ENCODE assay signal across 8 cellular contexts in genomic region chr12:106986625-106987389, GRCh38. TPM values are rescaled to one million over a fixed set of nuclear protein-coding genes. Genes with fewer than 3 reads are reported as not detected.
A peak's percentile ranks its signal among the peaks of the same experiment; 100 is the strongest.
DNase-seq lines count a peak whose midpoint lies in the region; TF ChIP-seq lines count a peak whose summit lies in the region.

Gene MTERF2 (minus strand): TSS chr12:106987146. CDS start chr12:106978714, 8,432 bp downstream.

- peak; percentile 99 for DNase-seq in G401 (ENCODE audit: low spot score)
- peak; percentile 91 to 95 for DNase-seq in HAP-1 (ENCODE audit: low spot score in 2 of 2)
- DNase-seq in MM.1S, result peak; percentile 91
- DNase-seq in SK-N-DZ (ENCODE audit: low spot score), result peak; percentile 95
- DNase-seq in activated naive CD4-positive, alpha-beta T cell treated with anti-CD3 and anti-CD28 coated beads, Interleukin-2, amount 50 U/mL, for 16 hours, result peak; percentile 81
- peak; percentile 95 for DNase-seq in germinal center (ENCODE audit: low spot score)
- peak; percentile 79 for DNase-seq in non-pigmented ciliary epithelial cell (ENCODE audit: low read depth)
- peak; percentile 67 to 98 (median 94) for DNase-seq in substantia nigra (lab: John Stamatoyannopoulos, UW)

- H2AFZ ChIP-seq in MM.1S (ENCODE audit: low read length), result peak within 1 kb of the TSS; percentile 95

- in situ Hi-C loops in G401 (cut with HindIII; ENCODE audit: low sequenced_read_pairs), result no loop called here
- in situ Hi-C loops in HAP-1 (cut with MboI; ENCODE audit: low sequenced_read_pairs), result no loop called here

- peaks cover 8% of the 10 kb centered on the region for H3K36me3 ChIP-seq in HAP-1 (replicated peaks)
- no peaks in the 10 kb centered on the region for H3K36me3 ChIP-seq in MM.1S (replicated peaks; ENCODE audit: insufficient read depth, low read length)

- H3K4me1 ChIP-seq in HAP-1 (peaks cover 3% of the 10 kb centered on the region; the same call in 1 of the 2 replicates), MM.1S (ENCODE audit: low read length) (no peaks in the 10 kb centered on the region)

- H3K27me3 ChIP-seq in HAP-1 (ENCODE audit: low read depth) (no peaks in the 10 kb centered on the region), MM.1S (replicated peaks; ENCODE audit: insufficient read depth, low read length) (no peaks in the 10 kb centered on the region)

- H3K9ac ChIP-seq in MM.1S (ENCODE audit: low read length), result peak within 1 kb of the TSS; percentile 61

- H3K27ac ChIP-seq in MM.1S (ENCODE audit: low read length), result no peak within 1 kb of the TSS
- peak within 1 kb of the TSS; percentile 73 for H3K27ac ChIP-seq in substantia nigra (ENCODE audit: low read depth, low read length, poor library complexity, severe bottlenecking)

- peak within 1 kb of the TSS; percentile 81 for H3K4me2 ChIP-seq in MM.1S (ENCODE audit: low read depth, low read length)

- peak within 1 kb of the TSS; percentile 70 for H3K4me3 ChIP-seq in HAP-1
- peak within 1 kb of the TSS; percentile 87 for H3K4me3 ChIP-seq in MM.1S (ENCODE audit: low read length)

- H3K9me2 ChIP-seq in MM.1S (replicated peaks; ENCODE audit: insufficient read depth, low read length), result no peaks in the 10 kb centered on the region

- no peak for TF ChIP-seq CTCF in MM.1S (IDR thresholded peaks at IDR 0.05; ENCODE audit: low read length)

- no peaks in the 10 kb centered on the region for H3K9me3 ChIP-seq in HAP-1
- H3K9me3 ChIP-seq in MM.1S (replicated peaks; ENCODE audit: insufficient read depth, low read length), result no peaks in the 10 kb centered on the region

- H3K79me2 ChIP-seq in MM.1S (ENCODE audit: low read length), result no peaks in the 10 kb centered on the region

- no peaks in the 10 kb centered on the region for H4K20me1 ChIP-seq in MM.1S (ENCODE audit: insufficient read depth, low read length)

- H3F3A ChIP-seq in MM.1S (ENCODE audit: insufficient read depth, low read length), result no peaks in the 10 kb centered on the region

RNA-seq across cellular contexts. Expression of gene MTERF2, which starts in this region (rescaled TPM):
- 18.8 and 21.3 TPM in 2 replicates for total RNA-seq in G401 (2014; rRNA removed; shearing (Covaris generic))
- 36.4 and 39.4 TPM in 2 replicates for polyA plus RNA-seq in SK-N-DZ (2014; cell fraction: cytosol; rRNA removed)
- 33.6 and 35.6 TPM in 2 replicates for polyA plus RNA-seq in SK-N-DZ (2014; cell fraction: nucleus; rRNA removed)
